Comparison of ENCODE assay signal across 9 cellular contexts in genomic region chr2:218366621-218367414, GRCh38. TPM values are rescaled to one million over a fixed set of nuclear protein-coding genes. Genes with fewer than 3 reads are reported as not detected.
A peak's percentile ranks its signal among the peaks of the same experiment; 100 is the strongest.
DNase-seq lines count a peak whose midpoint lies in the region; ATAC-seq, FAIRE-seq and TF ChIP-seq lines count a peak whose summit lies in the region.
"Had no signal": no experiment of that assay in that cellular context is flagged by ENCODE, and none has a peak within 500 bp of the region (broad histone marks: within the 10 kb centered on the region; RNA-seq: fewer than 3 reads in every experiment).

No MANE protein-coding gene starts in this region.

- peak overlapping the region; percentile 69 for H3K27ac Mint-ChIP-seq in activated naive CD4-positive, alpha-beta T cell treated with anti-CD3 and anti-CD28 coated beads, Interleukin-2, amount 10 ng/mL, durations not matched to agents 7 days and 5 days
- H3K27ac Mint-ChIP-seq in astrocyte (ENCODE audit: unreplicated experiment): no peak overlapping the region

- TF ChIP-seq POLR2A in transverse colon (IDR thresholded peaks at IDR 0.05): no peak

- H3K4me3 ChIP-seq in astrocyte (ENCODE audit: insufficient read depth, low read depth, low read length): peak overlapping the region; percentile 55
- H3K4me3 ChIP-seq in mesenchymal stem cell (ENCODE audit: insufficient read depth in 1 of 2, low read depth in 1 of 2, low read length in 2 of 2): no peak overlapping the region
- H3K4me3 ChIP-seq in transverse colon: peak overlapping the region in 3 of 4 donors; percentile 40 to 67 (median 43)

- no peak overlapping the region for H3K18ac ChIP-seq in mesenchymal stem cell (ENCODE audit: low read depth in 1 of 2, low read length in 2 of 2)

- no peaks in the 10 kb centered on the region for H3K4me1 ChIP-seq in astrocyte (ENCODE audit: insufficient read depth, low read length)
- H3K4me1 ChIP-seq in mesenchymal stem cell (ENCODE audit: control insufficient read depth, insufficient read depth, low read depth, low read length): peaks cover 4% of the 10 kb centered on the region
- H3K4me1 ChIP-seq in transverse colon: peaks cover 4 to 25% (median 15%) of the 10 kb centered on the region in 4 donors

- no peak overlapping the region for H3K27ac ChIP-seq in astrocyte (ENCODE audit: low read depth, low read length)
- H3K27ac ChIP-seq in mesenchymal stem cell (ENCODE audit: low read length, poor library complexity, severe bottlenecking): no peak overlapping the region
- peak overlapping the region; percentile 82 to 95 (median 93) for H3K27ac ChIP-seq in transverse colon

- peak overlapping the region; percentile 96 for H2AFZ ChIP-seq in astrocyte (ENCODE audit: low read depth, low read length)
- H2AFZ ChIP-seq in mesenchymal stem cell (ENCODE audit: low read depth, low read length): no peak overlapping the region

- no peak overlapping the region for H2AK5ac ChIP-seq in mesenchymal stem cell (ENCODE audit: low read length, severe bottlenecking)

- H2BK5ac ChIP-seq in mesenchymal stem cell (ENCODE audit: low read depth, low read length, poor library complexity, severe bottlenecking): no peak overlapping the region

- H3K4me3 Mint-ChIP-seq in activated naive CD4-positive, alpha-beta T cell treated with anti-CD3 and anti-CD28 coated beads, Interleukin-2, amount 10 ng/mL, durations not matched to agents 7 days and 5 days: peak overlapping the region; percentile 67
- no peak overlapping the region for H3K4me3 Mint-ChIP-seq in astrocyte (ENCODE audit: unreplicated experiment)

- H3K23ac ChIP-seq in mesenchymal stem cell (ENCODE audit: low read length in 2 of 2): no peak overlapping the region

- no peaks in the 10 kb centered on the region for H3K79me2 ChIP-seq in astrocyte (ENCODE audit: insufficient read depth, low read length)

- CTCF ChIA-PET in activated naive CD4-positive, alpha-beta T cell treated with anti-CD3 and anti-CD28 coated beads, Interleukin-2, amount 10 ng/mL, durations not matched to agents 7 days and 5 days (lab: Charles Lee): interaction anchor here (0.9 to 1.4 kb wide), 4 partner anchors 8 to 65 kb away, joined by 3 to 4 read pairs (median 4); no protein-coding TSS in a partner anchor

- no peak overlapping the region for H2BK120ac ChIP-seq in mesenchymal stem cell (ENCODE audit: low read depth, low read length)

- TF ChIP-seq CTCF in astrocyte (IDR thresholded peaks at IDR 0.05; ENCODE audit: insufficient read depth, low read depth, low read length) (no peak), transverse colon (IDR thresholded peaks at IDR 0.05) (no peak)

- no peak for ATAC-seq in HG02981 (IDR thresholded peaks at IDR 0.05; ENCODE audit: unreplicated experiment)

- H3K9ac ChIP-seq in astrocyte (ENCODE audit: low read length): peak overlapping the region; percentile 68
- H3K9ac ChIP-seq in mesenchymal stem cell (ENCODE audit: low read length): peak overlapping the region; percentile 83

- H3K27me3 Mint-ChIP-seq in activated naive CD4-positive, alpha-beta T cell treated with anti-CD3 and anti-CD28 coated beads, Interleukin-2, amount 10 ng/mL, durations not matched to agents 7 days and 5 days: peaks cover 76% of the 10 kb centered on the region
- peaks cover 14% of the 10 kb centered on the region for H3K27me3 Mint-ChIP-seq in astrocyte (ENCODE audit: low read depth, unreplicated experiment)

- peaks cover 40% of the 10 kb centered on the region for H3K4me1 Mint-ChIP-seq in activated naive CD4-positive, alpha-beta T cell treated with anti-CD3 and anti-CD28 coated beads, Interleukin-2, amount 10 ng/mL, durations not matched to agents 7 days and 5 days
- no peaks in the 10 kb centered on the region for H3K4me1 Mint-ChIP-seq in astrocyte (ENCODE audit: low read depth, unreplicated experiment)

- no peak for TF ChIP-seq EP300 in transverse colon (IDR thresholded peaks at IDR 0.05; ENCODE audit: low read depth)

- FAIRE-seq in astrocyte (lab: Jason Lieb, UNC): no peak

- no peaks in the 10 kb centered on the region for H3K36me3 ChIP-seq in astrocyte (ENCODE audit: insufficient read depth, low read length)
- H3K36me3 ChIP-seq in mesenchymal stem cell (ENCODE audit: control insufficient read depth in 1 of 2, insufficient read depth in 2 of 2, low read depth in 1 of 2, low read length in 2 of 2): no peaks in the 10 kb centered on the region
- H3K36me3 ChIP-seq in transverse colon: no peaks in the 10 kb centered on the region

- peak overlapping the region; percentile 25 to 28 for H2BK12ac ChIP-seq in mesenchymal stem cell (ENCODE audit: low read length in 2 of 2)

- WGBS in mesenchymal stem cell: 88% methylated on average over 9 of the region's 9 CpGs
- 95 to 100% methylated on average over 2 to 9 of the region's 9 CpGs for WGBS in transverse colon (ENCODE audit: low coverage in 1 of 2), 2 donors

- no peak overlapping the region for H2BK15ac ChIP-seq in mesenchymal stem cell (ENCODE audit: low read depth, poor library complexity, severe bottlenecking)

- H3K79me1 ChIP-seq in mesenchymal stem cell (replicated peaks; ENCODE audit: low read length, poor library complexity, severe bottlenecking): no peaks in the 10 kb centered on the region

- H3K9me3 ChIP-seq in astrocyte (ENCODE audit: insufficient read depth, low read depth, low read length) (peaks cover 6% of the 10 kb centered on the region), mesenchymal stem cell (ENCODE audit: control insufficient read depth, low read length) (peaks cover 5% of the 10 kb centered on the region), transverse colon (no peaks in the 10 kb centered on the region)

- peaks cover 3% of the 10 kb centered on the region for H3K27me3 ChIP-seq in astrocyte (ENCODE audit: insufficient read depth, low read length)
- peaks cover 12 to 14% of the 10 kb centered on the region in 2 experiments for H3K27me3 ChIP-seq in mesenchymal stem cell (ENCODE audit: control insufficient read depth in 1 of 2, insufficient read depth in 1 of 2, low read length in 2 of 2)
- H3K27me3 ChIP-seq in transverse colon: no peaks in the 10 kb centered on the region

- peak overlapping the region; percentile 74 for H4K91ac ChIP-seq in mesenchymal stem cell (ENCODE audit: low read length)

- H3K9me3 Mint-ChIP-seq in activated naive CD4-positive, alpha-beta T cell treated with anti-CD3 and anti-CD28 coated beads, Interleukin-2, amount 10 ng/mL, durations not matched to agents 7 days and 5 days: no peaks in the 10 kb centered on the region
- peaks cover 2% of the 10 kb centered on the region for H3K9me3 Mint-ChIP-seq in astrocyte (ENCODE audit: unreplicated experiment)

- no peak for DNase-seq in activated naive CD4-positive, alpha-beta T cell treated with anti-CD3 and anti-CD28 coated beads, Interleukin-2, amount 10 ng/mL, durations not matched to agents 7 days and 5 days
- DNase-seq in activated naive CD4-positive, alpha-beta T cell treated with Interleukin-2 at 50 U/mL for 16 hours: no peak
- no peak for DNase-seq in astrocyte (ENCODE audit: low read depth)
- DNase-seq in mesenchymal stem cell: no peak
- DNase-seq in transverse colon: no peak
- DNase-seq in NCI-H2029 treated with DMSO at 0.1 percent for 48 hours (lab: John Stamatoyannopoulos, UW): no peak
- no peak for DNase-seq in DMS153 treated with DMSO at 0.1 percent for 48 hours (lab: John Stamatoyannopoulos, UW; ENCODE audit: unreplicated experiment)
- DNase-seq: NCI-H1417 treated with DMSO at 0.1 percent for 48 hours had no signal

- H4K8ac ChIP-seq in mesenchymal stem cell (ENCODE audit: low read length): peak overlapping the region; percentile 98

- H3K4me2 ChIP-seq in astrocyte (ENCODE audit: low read length) (peak overlapping the region; percentile 83), mesenchymal stem cell (ENCODE audit: low read length, poor library complexity, severe bottlenecking) (no peak overlapping the region)

- intact Hi-C loops in transverse colon (cut with DNase I; ENCODE audit: low total_unique reads): no loop called here

- no peaks in the 10 kb centered on the region for H4K20me1 ChIP-seq in astrocyte (ENCODE audit: insufficient read depth, low read length)

- H3K4ac ChIP-seq in mesenchymal stem cell (ENCODE audit: low read depth in 1 of 2, low read length in 2 of 2): peak overlapping the region in 1 of 2 experiments; percentile 14

- H3K14ac ChIP-seq in mesenchymal stem cell (ENCODE audit: low read length in 2 of 2): no peak overlapping the region

- in situ Hi-C loops in transverse colon (cut with MboI; ENCODE audit: low pct_ligation_motif_present in 1 of 4, low pct_unique_long_range_greater_than_20kb in 1 of 4, low sequenced_read_pairs in 3 of 4): no loop called here

- no peaks in the 10 kb centered on the region for H3K36me3 Mint-ChIP-seq in activated naive CD4-positive, alpha-beta T cell treated with anti-CD3 and anti-CD28 coated beads, Interleukin-2, amount 10 ng/mL, durations not matched to agents 7 days and 5 days
- H3K36me3 Mint-ChIP-seq in astrocyte (ENCODE audit: low read depth, unreplicated experiment): no peaks in the 10 kb centered on the region

RNA-seq across cellular contexts. Expression of gene CATIP, which starts 10.2 kb away (rescaled TPM):
- total RNA-seq in astrocyte (0.23 TPM in 1 of 2 replicates, not detected in the other), transverse colon (not detected)
- not detected for polyA plus RNA-seq in mesenchymal stem cell (2013, experiment 1 of 2)
- polyA plus RNA-seq in mesenchymal stem cell (2013, experiment 2 of 2): not detected

RNA-seq across cellular contexts. Expression of gene SLC11A1, which starts 15.3 kb away (rescaled TPM):
- total RNA-seq in astrocyte: not detected in 2 replicates
- 0.10 TPM for polyA plus RNA-seq in mesenchymal stem cell (2013, experiment 1 of 2)
- polyA plus RNA-seq in mesenchymal stem cell (2013, experiment 2 of 2): 0.10 TPM
- total RNA-seq in transverse colon: 1 to 10 TPM; 2.6 to 8.4 (median 6.3) TPM

RNA-seq across cellular contexts. Expression of gene CTDSP1, which starts 32.9 kb away (rescaled TPM):
- total RNA-seq in astrocyte (41.8 and 45.0 TPM in 2 replicates), transverse colon (100 to 1,000 TPM; 132 to 197 (median 173) TPM)
- polyA plus RNA-seq in mesenchymal stem cell (2013, experiment 1 of 2): 65.2 TPM
- polyA plus RNA-seq in mesenchymal stem cell (2013, experiment 2 of 2): 63.8 TPM

RNA-seq across cellular contexts. Expression of gene VIL1, which starts 52.1 kb away (rescaled TPM):
- not detected in 2 replicates for total RNA-seq in astrocyte
- polyA plus RNA-seq in mesenchymal stem cell (2013, experiment 1 of 2): not detected
- under 0.01 TPM for polyA plus RNA-seq in mesenchymal stem cell (2013, experiment 2 of 2)
- 100 to 1,000 TPM; 177 to 541 (median 285) TPM for total RNA-seq in transverse colon

Comparison
In these comparisons a context has a peak if more than half of its experiments do, and no peak if none do; other contexts are left out.
1. H3K27ac ChIP-seq: peak in transverse colon (4 of 4); none in astrocyte (single experiment) and mesenchymal stem cell (single experiment).
2. H3K4me3 ChIP-seq: peak in astrocyte (single experiment) and transverse colon (3 of 4); none in mesenchymal stem cell (0 of 2).